ENCODE assay signal across 1 cellular context in the genomic region with DNA sequence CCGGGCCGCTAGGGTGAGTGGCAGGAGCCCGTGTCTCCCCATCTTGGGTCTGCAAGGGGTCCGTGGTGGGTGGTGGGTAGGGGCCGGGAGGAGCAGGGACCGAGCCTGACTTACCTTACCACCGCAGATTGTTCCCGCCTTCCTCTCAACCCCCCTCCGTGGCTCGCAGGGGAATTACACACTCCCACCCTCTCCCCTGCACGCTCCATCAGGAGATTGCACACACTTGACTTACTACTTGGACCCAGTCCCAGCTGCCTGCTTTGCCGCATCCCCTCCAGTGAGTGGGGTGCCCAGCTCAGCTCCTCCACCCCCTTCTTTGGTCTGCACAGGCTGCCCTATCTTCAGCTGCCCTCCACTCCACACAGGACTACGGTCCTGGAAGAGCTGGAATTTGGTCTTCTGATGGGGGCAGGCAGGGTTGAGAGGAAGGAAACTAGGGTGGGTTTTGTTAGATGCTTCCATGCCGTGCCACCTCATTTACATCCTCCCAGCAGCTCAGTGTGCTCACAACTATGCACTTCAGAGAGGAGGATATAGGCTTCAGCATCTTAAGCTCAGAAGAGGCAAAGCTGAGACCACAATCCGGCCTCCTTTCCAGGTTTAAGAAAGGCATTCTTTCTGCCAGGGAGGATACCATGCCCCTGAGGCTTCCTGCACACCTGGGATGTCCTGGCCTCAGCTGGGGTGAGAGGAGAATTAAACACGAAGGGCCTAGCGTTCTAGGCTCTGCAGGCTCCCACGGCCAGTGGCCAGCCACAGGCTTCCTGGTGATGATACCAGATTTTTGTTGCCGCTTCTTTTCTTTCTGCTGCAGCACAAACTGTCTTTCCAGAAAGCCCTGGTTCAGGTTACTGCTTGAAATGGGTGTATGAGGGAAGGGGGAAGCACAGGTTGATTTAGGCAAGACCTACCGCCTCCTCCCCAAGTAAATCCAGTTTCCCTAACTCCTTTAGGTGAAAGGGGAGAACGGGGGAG.
A peak's percentile ranks its signal among the peaks of the same experiment; 100 is the strongest.
TF ChIP-seq lines count a peak whose summit lies in the region.

No MANE protein-coding gene starts in this region.

TF ChIP-seq in HEK293, 187 proteins besides CTCF, POLR2A, EP300 and RAD21 (continued from another document and continues in another):
- TF ChIP-seq ZFP37 (tag by site-specific recombination; IDR thresholded peaks at IDR 0.05): no peak
- TF ChIP-seq, protein P1, sequence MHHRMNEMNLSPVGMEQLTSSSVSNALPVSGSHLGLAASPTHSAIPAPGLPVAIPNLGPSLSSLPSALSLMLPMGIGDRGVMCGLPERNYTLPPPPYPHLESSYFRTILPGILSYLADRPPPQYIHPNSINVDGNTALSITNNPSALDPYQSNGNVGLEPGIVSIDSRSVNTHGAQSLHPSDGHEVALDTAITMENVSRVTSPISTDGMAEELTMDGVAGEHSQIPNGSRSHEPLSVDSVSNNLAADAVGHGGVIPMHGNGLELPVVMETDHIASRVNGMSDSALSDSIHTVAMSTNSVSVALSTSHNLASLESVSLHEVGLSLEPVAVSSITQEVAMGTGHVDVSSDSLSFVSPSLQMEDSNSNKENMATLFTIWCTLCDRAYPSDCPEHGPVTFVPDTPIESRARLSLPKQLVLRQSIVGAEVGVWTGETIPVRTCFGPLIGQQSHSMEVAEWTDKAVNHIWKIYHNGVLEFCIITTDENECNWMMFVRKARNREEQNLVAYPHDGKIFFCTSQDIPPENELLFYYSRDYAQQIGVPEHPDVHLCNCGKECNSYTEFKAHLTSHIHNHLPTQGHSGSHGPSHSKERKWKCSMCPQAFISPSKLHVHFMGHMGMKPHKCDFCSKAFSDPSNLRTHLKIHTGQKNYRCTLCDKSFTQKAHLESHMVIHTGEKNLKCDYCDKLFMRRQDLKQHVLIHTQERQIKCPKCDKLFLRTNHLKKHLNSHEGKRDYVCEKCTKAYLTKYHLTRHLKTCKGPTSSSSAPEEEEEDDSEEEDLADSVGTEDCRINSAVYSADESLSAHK (tag by site-specific recombination; IDR thresholded peaks at IDR 0.05): no peak
- TF ChIP-seq ZNF776 (tag by site-specific recombination; IDR thresholded peaks at IDR 0.05; ENCODE audit: borderline replicate concordance): no peak
- TF ChIP-seq KLF7 (tag by site-specific recombination; IDR thresholded peaks at IDR 0.05; ENCODE audit: borderline replicate concordance): no peak
- peak; percentile 72 for TF ChIP-seq GLIS1 (tag by site-specific recombination; IDR thresholded peaks at IDR 0.05)
- TF ChIP-seq, protein P2, sequence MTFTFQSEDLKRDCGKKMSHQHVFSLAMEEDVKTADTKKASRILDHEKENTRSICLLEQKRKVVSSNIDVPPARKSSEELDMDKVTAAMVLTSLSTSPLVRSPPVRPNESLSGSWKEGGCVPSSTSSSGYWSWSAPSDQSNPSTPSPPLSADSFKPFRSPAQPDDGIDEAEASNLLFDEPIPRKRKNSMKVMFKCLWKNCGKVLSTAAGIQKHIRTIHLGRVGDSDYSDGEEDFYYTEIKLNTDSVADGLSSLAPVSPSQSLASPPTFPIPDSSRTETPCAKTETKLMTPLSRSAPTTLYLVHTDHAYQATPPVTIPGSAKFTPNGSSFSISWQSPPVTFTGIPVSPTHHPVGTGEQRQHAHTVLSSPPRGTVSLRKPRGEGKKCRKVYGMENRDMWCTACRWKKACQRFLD (tag by site-specific recombination; IDR thresholded peaks at IDR 0.05): no peak
- no peak for TF ChIP-seq ZNF169 (tag by site-specific recombination; IDR thresholded peaks at IDR 0.05)
- TF ChIP-seq ZNF521 (tag by site-specific recombination; IDR thresholded peaks at IDR 0.05): no peak
- TF ChIP-seq ZNF426 (tag by site-specific recombination; IDR thresholded peaks at IDR 0.05): no peak
- no peak for TF ChIP-seq ZNF114 (tag by site-specific recombination; IDR thresholded peaks at IDR 0.05)
- TF ChIP-seq ZBTB48 (tag by site-specific recombination; IDR thresholded peaks at IDR 0.05): peak; percentile 82
- TF ChIP-seq GLI2 (tag by site-specific recombination; IDR thresholded peaks at IDR 0.05; ENCODE audit: borderline replicate concordance, low read depth): no peak
- peak; percentile 28; the same call in 1 of the 2 replicates for TF ChIP-seq ZNF394 (tag by site-specific recombination; IDR thresholded peaks at IDR 0.05; ENCODE audit: borderline replicate concordance)
- TF ChIP-seq, protein P3, sequence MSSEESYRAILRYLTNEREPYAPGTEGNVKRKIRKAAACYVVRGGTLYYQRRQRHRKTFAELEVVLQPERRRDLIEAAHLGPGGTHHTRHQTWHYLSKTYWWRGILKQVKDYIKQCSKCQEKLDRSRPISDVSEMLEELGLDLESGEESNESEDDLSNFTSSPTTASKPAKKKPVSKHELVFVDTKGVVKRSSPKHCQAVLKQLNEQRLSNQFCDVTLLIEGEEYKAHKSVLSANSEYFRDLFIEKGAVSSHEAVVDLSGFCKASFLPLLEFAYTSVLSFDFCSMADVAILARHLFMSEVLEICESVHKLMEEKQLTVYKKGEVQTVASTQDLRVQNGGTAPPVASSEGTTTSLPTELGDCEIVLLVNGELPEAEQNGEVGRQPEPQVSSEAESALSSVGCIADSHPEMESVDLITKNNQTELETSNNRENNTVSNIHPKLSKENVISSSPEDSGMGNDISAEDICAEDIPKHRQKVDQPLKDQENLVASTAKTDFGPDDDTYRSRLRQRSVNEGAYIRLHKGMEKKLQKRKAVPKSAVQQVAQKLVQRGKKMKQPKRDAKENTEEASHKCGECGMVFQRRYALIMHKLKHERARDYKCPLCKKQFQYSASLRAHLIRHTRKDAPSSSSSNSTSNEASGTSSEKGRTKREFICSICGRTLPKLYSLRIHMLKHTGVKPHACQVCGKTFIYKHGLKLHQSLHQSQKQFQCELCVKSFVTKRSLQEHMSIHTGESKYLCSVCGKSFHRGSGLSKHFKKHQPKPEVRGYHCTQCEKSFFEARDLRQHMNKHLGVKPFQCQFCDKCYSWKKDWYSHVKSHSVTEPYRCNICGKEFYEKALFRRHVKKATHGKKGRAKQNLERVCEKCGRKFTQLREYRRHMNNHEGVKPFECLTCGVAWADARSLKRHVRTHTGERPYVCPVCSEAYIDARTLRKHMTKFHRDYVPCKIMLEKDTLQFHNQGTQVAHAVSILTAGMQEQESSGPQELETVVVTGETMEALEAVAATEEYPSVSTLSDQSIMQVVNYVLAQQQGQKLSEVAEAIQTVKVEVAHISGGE (tag by site-specific recombination; conservative IDR thresholded peaks at IDR 0.05; ENCODE audit: low read depth): no peak
- no peak for TF ChIP-seq ZNF16 (tag by site-specific recombination; IDR thresholded peaks at IDR 0.05; ENCODE audit: low read depth)
- 0 out of 2 replicates have a peak, but pooled peaks have one; percentile 23 for TF ChIP-seq ZNF335 (tag by site-specific recombination; conservative IDR thresholded peaks at IDR 0.05)
- TF ChIP-seq, protein P4, sequence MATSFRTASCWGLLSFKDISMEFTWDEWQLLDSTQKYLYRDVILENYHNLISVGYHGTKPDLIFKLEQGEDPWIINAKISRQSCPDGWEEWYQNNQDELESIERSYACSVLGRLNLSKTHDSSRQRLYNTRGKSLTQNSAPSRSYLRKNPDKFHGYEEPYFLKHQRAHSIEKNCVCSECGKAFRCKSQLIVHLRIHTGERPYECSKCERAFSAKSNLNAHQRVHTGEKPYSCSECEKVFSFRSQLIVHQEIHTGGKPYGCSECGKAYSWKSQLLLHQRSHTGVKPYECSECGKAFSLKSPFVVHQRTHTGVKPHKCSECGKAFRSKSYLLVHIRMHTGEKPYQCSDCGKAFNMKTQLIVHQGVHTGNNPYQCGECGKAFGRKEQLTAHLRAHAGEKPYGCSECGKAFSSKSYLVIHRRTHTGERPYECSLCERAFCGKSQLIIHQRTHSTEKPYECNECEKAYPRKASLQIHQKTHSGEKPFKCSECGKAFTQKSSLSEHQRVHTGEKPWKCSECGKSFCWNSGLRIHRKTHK (tag by site-specific recombination; IDR thresholded peaks at IDR 0.05): no peak
- TF ChIP-seq, protein P5, sequence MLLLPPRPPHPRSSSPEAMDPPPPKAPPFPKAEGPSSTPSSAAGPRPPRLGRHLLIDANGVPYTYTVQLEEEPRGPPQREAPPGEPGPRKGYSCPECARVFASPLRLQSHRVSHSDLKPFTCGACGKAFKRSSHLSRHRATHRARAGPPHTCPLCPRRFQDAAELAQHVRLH (tag by site-specific recombination; IDR thresholded peaks at IDR 0.05): no peak
- TF ChIP-seq, protein P6, sequence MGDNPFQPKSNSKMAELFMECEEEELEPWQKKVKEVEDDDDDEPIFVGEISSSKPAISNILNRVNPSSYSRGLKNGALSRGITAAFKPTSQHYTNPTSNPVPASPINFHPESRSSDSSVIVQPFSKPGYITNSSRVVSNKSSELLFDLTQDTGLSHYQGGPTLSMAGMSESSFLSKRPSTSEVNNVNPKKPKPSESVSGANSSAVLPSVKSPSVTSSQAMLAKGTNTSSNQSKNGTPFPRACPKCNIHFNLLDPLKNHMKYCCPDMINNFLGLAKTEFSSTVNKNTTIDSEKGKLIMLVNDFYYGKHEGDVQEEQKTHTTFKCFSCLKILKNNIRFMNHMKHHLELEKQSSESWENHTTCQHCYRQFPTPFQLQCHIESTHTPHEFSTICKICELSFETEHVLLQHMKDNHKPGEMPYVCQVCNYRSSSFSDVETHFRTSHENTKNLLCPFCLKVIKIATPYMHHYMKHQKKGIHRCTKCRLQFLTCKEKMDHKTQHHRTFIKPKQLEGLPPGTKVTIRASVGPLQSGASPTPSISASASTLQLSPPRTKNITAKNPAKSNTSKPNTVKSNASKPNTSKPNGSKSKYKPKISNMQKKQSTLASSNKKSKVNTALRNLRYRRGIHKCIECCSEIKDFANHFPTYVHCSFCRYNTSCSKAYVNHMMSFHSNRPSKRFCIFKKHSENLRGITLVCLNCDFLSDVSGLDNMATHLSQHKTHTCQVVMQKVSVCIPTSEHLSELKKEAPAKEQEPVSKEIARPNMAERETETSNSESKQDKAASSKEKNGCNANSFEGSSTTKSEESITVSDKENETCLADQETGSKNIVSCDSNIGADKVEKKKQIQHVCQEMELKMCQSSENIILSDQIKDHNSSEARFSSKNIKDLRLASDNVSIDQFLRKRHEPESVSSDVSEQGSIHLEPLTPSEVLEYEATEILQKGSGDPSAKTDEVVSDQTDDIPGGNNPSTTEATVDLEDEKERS (tag by site-specific recombination; IDR thresholded peaks at IDR 0.05): no peak
- TF ChIP-seq ZNF473 (tag by site-specific recombination; IDR thresholded peaks at IDR 0.05): no peak
- TF ChIP-seq, protein P7, sequence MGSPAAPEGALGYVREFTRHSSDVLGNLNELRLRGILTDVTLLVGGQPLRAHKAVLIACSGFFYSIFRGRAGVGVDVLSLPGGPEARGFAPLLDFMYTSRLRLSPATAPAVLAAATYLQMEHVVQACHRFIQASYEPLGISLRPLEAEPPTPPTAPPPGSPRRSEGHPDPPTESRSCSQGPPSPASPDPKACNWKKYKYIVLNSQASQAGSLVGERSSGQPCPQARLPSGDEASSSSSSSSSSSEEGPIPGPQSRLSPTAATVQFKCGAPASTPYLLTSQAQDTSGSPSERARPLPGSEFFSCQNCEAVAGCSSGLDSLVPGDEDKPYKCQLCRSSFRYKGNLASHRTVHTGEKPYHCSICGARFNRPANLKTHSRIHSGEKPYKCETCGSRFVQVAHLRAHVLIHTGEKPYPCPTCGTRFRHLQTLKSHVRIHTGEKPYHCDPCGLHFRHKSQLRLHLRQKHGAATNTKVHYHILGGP (tag by site-specific recombination; IDR thresholded peaks at IDR 0.05): no peak
- no peak for TF ChIP-seq ZNF623 (tag by site-specific recombination; IDR thresholded peaks at IDR 0.05)
- TF ChIP-seq, protein P8, sequence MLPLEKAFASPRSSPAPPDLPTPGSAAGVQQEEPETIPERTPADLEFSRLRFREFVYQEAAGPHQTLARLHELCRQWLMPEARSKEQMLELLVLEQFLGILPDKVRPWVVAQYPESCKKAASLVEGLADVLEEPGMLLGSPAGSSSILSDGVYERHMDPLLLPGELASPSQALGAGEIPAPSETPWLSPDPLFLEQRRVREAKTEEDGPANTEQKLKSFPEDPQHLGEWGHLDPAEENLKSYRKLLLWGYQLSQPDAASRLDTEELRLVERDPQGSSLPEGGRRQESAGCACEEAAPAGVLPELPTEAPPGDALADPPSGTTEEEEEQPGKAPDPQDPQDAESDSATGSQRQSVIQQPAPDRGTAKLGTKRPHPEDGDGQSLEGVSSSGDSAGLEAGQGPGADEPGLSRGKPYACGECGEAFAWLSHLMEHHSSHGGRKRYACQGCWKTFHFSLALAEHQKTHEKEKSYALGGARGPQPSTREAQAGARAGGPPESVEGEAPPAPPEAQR (tag by site-specific recombination; IDR thresholded peaks at IDR 0.05): no peak
- TF ChIP-seq ZBTB7A (tag by site-specific recombination; IDR thresholded peaks at IDR 0.05; ENCODE audit: low read depth): no peak
- no peak for TF ChIP-seq ZBTB17 (tag by site-specific recombination; IDR thresholded peaks at IDR 0.05)
- TF ChIP-seq ZEB2 (tag by site-specific recombination; IDR thresholded peaks at IDR 0.05): no peak
- TF ChIP-seq ZNF510 (tag by site-specific recombination; IDR thresholded peaks at IDR 0.05; ENCODE audit: insufficient replicate concordance): no peak
- TF ChIP-seq ZNF747 (tag by site-specific recombination; IDR thresholded peaks at IDR 0.05): no peak
- peak; percentile 80 for TF ChIP-seq ZFHX2 (tag by site-specific recombination; conservative IDR thresholded peaks at IDR 0.05)
- TF ChIP-seq, protein P9, sequence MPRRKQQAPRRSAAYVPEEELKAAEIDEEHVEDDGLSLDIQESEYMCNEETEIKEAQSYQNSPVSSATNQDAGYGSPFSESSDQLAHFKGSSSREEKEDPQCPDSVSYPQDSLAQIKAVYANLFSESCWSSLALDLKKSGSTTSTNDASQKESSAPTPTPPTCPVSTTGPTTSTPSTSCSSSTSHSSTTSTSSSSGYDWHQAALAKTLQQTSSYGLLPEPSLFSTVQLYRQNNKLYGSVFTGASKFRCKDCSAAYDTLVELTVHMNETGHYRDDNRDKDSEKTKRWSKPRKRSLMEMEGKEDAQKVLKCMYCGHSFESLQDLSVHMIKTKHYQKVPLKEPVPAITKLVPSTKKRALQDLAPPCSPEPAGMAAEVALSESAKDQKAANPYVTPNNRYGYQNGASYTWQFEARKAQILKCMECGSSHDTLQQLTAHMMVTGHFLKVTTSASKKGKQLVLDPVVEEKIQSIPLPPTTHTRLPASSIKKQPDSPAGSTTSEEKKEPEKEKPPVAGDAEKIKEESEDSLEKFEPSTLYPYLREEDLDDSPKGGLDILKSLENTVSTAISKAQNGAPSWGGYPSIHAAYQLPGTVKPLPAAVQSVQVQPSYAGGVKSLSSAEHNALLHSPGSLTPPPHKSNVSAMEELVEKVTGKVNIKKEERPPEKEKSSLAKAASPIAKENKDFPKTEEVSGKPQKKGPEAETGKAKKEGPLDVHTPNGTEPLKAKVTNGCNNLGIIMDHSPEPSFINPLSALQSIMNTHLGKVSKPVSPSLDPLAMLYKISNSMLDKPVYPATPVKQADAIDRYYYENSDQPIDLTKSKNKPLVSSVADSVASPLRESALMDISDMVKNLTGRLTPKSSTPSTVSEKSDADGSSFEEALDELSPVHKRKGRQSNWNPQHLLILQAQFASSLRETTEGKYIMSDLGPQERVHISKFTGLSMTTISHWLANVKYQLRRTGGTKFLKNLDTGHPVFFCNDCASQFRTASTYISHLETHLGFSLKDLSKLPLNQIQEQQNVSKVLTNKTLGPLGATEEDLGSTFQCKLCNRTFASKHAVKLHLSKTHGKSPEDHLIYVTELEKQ (tag by site-specific recombination; IDR thresholded peaks at IDR 0.05; ENCODE audit: borderline replicate concordance): no peak
- TF ChIP-seq, protein P10, sequence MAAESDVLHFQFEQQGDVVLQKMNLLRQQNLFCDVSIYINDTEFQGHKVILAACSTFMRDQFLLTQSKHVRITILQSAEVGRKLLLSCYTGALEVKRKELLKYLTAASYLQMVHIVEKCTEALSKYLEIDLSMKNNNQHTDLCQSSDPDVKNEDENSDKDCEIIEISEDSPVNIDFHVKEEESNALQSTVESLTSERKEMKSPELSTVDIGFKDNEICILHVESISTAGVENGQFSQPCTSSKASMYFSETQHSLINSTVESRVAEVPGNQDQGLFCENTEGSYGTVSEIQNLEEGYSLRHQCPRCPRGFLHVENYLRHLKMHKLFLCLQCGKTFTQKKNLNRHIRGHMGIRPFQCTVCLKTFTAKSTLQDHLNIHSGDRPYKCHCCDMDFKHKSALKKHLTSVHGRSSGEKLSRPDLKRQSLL (tag by site-specific recombination; IDR thresholded peaks at IDR 0.05): no peak
- no peak for TF ChIP-seq ZNF2 (tag by site-specific recombination; IDR thresholded peaks at IDR 0.05)
- TF ChIP-seq KLF16 (tag by site-specific recombination; IDR thresholded peaks at IDR 0.05): no peak
